Comparison of ENCODE assay signal across 8 cellular contexts in genomic region chr6:87925373-87926060, GRCh38.
DNase-seq lines count a peak whose midpoint lies in the region; ATAC-seq and TF ChIP-seq lines count a peak whose summit lies in the region.

No MANE protein-coding gene starts in this region.

- peaks cover 28% of the 10 kb centered on the region for H3K4me1 Mint-ChIP-seq in activated T-helper 2 cell treated with anti-CD3 and anti-CD28 coated beads, Interferon-gamma antibody, Interleukin-2, Interleukin-4, amounts not matched to agents 10 μg/mL and 5 μg/mL and 100 μg/mL, durations not matched to agents 14 hours and 24 hours and 36 hours (ENCODE audit: low read depth)

- in situ Hi-C loops in gastrocnemius medialis (cut with MboI; ENCODE audit: low sequenced_read_pairs in 4 of 4) = no loop called here

- H3K4me3 Mint-ChIP-seq in activated T-helper 2 cell treated with anti-CD3 and anti-CD28 coated beads, Interferon-gamma antibody, Interleukin-2, Interleukin-4, amounts not matched to agents 10 μg/mL and 5 μg/mL and 100 μg/mL, durations not matched to agents 14 hours and 24 hours and 36 hours (ENCODE audit: low read depth) = no peak overlapping the region

- H3K27me3 Mint-ChIP-seq in activated T-helper 2 cell treated with anti-CD3 and anti-CD28 coated beads, Interferon-gamma antibody, Interleukin-2, Interleukin-4, amounts not matched to agents 10 μg/mL and 5 μg/mL and 100 μg/mL, durations not matched to agents 14 hours and 24 hours and 36 hours (ENCODE audit: low read depth) = peaks cover 6% of the 10 kb centered on the region

- intact Hi-C loops in gastrocnemius medialis (cut with DNase I; ENCODE audit: low total_unique reads) = no loop called here
- intact Hi-C loops in activated T-helper 2 cell treated with anti-CD3 and anti-CD28 coated beads, Interferon-gamma antibody, Interleukin-2, Interleukin-4, amounts not matched to agents 10 μg/mL and 5 μg/mL and 100 μg/mL, durations not matched to agents 14 hours and 24 hours and 36 hours (cut with micrococcal nuclease) = loop anchor here (5.0 kb wide), 1 partner anchor 857 kb away; no protein-coding TSS in a partner anchor

- no peaks in the 10 kb centered on the region for H3K9me3 ChIP-seq in gastrocnemius medialis

- H3K27ac ChIP-seq in gastrocnemius medialis = no peak overlapping the region

- no peaks in the 10 kb centered on the region for H3K36me3 ChIP-seq in gastrocnemius medialis

- no peak for TF ChIP-seq POLR2A in gastrocnemius medialis (IDR thresholded peaks at IDR 0.05)

- H3K27ac Mint-ChIP-seq in activated T-helper 2 cell treated with anti-CD3 and anti-CD28 coated beads, Interferon-gamma antibody, Interleukin-2, Interleukin-4, amounts not matched to agents 10 μg/mL and 5 μg/mL and 100 μg/mL, durations not matched to agents 14 hours and 24 hours and 36 hours = no peak overlapping the region

- ATAC-seq in HG02678 (IDR thresholded peaks at IDR 0.05; ENCODE audit: unreplicated experiment) = peak; percentile 50
- ATAC-seq in gastrocnemius medialis = peak; percentile 76 to 89

- no peak for TF ChIP-seq CTCF in gastrocnemius medialis (IDR thresholded peaks at IDR 0.05 in 4 of 5, conservative IDR thresholded peaks at IDR 0.05 in 1 of 5)

- no peak overlapping the region for H3K4me3 ChIP-seq in gastrocnemius medialis

- peak; percentile 9 for DNase-seq in NCI-H2107 treated with DMSO at 0.1 percent for 48 hours (lab: John Stamatoyannopoulos, UW; ENCODE audit: unreplicated experiment)
- DNase-seq in NCI-H2107 (lab: John Stamatoyannopoulos, UW) = no peak
- peak; percentile 13 for DNase-seq in NCI-H1694 treated with DMSO at 0.1 percent for 48 hours (lab: John Stamatoyannopoulos, UW)
- peak; percentile 32 to 45 for DNase-seq in gastrocnemius medialis
- DNase-seq in OCI-M2 (lab: John Stamatoyannopoulos, UW; ENCODE audit: unreplicated experiment) = no peak
- DNase-seq in hepatic stellate cell (ENCODE audit: low spot score) = no peak
- DNase-seq in activated T-helper 2 cell treated with anti-CD3 and anti-CD28 coated beads, Interferon-gamma antibody, Interleukin-2, Interleukin-4, amounts not matched to agents 10 μg/mL and 5 μg/mL and 100 μg/mL, durations not matched to agents 14 hours and 24 hours and 36 hours (ENCODE audit: low spot score) = no peak

- H3K9me3 Mint-ChIP-seq in activated T-helper 2 cell treated with anti-CD3 and anti-CD28 coated beads, Interferon-gamma antibody, Interleukin-2, Interleukin-4, amounts not matched to agents 10 μg/mL and 5 μg/mL and 100 μg/mL, durations not matched to agents 14 hours and 24 hours and 36 hours = no peaks in the 10 kb centered on the region

- H3K36me3 Mint-ChIP-seq in activated T-helper 2 cell treated with anti-CD3 and anti-CD28 coated beads, Interferon-gamma antibody, Interleukin-2, Interleukin-4, amounts not matched to agents 10 μg/mL and 5 μg/mL and 100 μg/mL, durations not matched to agents 14 hours and 24 hours and 36 hours (ENCODE audit: low read depth) = no peaks in the 10 kb centered on the region

- no peaks in the 10 kb centered on the region for H3K27me3 ChIP-seq in gastrocnemius medialis

- H3K4me1 ChIP-seq in gastrocnemius medialis = no peaks in the 10 kb centered on the region

Comparison
In these comparisons a context has a peak if more than half of its experiments do, and no peak if none do; other contexts are left out.
1. DNase-seq: peak in NCI-H2107 treated with DMSO at 0.1 percent for 48 hours (single experiment), NCI-H1694 treated with DMSO at 0.1 percent for 48 hours (single experiment) and gastrocnemius medialis (2 of 2); none in NCI-H2107 (single experiment), OCI-M2 (single experiment), hepatic stellate cell (single experiment) and activated T-helper 2 cell treated with anti-CD3 and anti-CD28 coated beads, Interferon-gamma antibody, Interleukin-2, Interleukin-4, amounts not matched to agents 10 μg/mL and 5 μg/mL and 100 μg/mL, durations not matched to agents 14 hours and 24 hours and 36 hours (single experiment).